ENCODE assay signal across 15 cellular contexts in genomic region chr18:49514577-49514976, GRCh38. TPM values are rescaled to one million over a fixed set of nuclear protein-coding genes. Genes with fewer than 3 reads are reported as not detected.
DNase-seq lines count a peak whose midpoint lies in the region; ATAC-seq, FAIRE-seq and TF ChIP-seq lines count a peak whose summit lies in the region.
"Had no signal": no experiment of that assay in that cellular context is flagged by ENCODE, and none has a peak within 500 bp of the region (broad histone marks: within the 10 kb centered on the region; RNA-seq: fewer than 3 reads in every experiment).

No MANE protein-coding gene starts in this region.

- H3K27ac ChIP-seq in HepG2 (ENCODE audit: extremely low read length, insufficient read depth, low read length), result no peak overlapping the region
- H3K27ac ChIP-seq in testis, result no peak overlapping the region
- no peak overlapping the region for H3K27ac ChIP-seq in SJCRH30
- H3K27ac ChIP-seq: C4-2B, KMS-11 had no signal

- H3K79me2 ChIP-seq in HepG2 (ENCODE audit: insufficient read depth, low read length), result no peaks in the 10 kb centered on the region

- WGBS in HepG2 (ENCODE audit: low lambda C conversion rate), result 0% methylated on average over 9 of the region's 9 CpGs
- WGBS in testis, 2 donors, result 39 to 50% methylated on average over 7 to 9 of the region's 9 CpGs

- H3K27ac Mint-ChIP-seq in endothelial cell (ENCODE audit: unreplicated experiment), result peak overlapping the region; percentile 9

- POLR2A ChIA-PET in HepG2 (lab: Yijun Ruan, JAX), result no interaction called here

- H3K27me3 Mint-ChIP-seq in endothelial cell (ENCODE audit: unreplicated experiment), result peaks cover 6% of the 10 kb centered on the region

- H4K20me1 ChIP-seq in HepG2 (ENCODE audit: insufficient read depth, low read length), result no peaks in the 10 kb centered on the region

- peaks cover 13% of the 10 kb centered on the region for H3K4me1 ChIP-seq in HepG2 (ENCODE audit: insufficient read depth, low read length)
- H3K4me1 ChIP-seq in testis, result no peaks in the 10 kb centered on the region
- peaks cover 6% of the 10 kb centered on the region for H3K4me1 ChIP-seq in SJCRH30

- TF ChIP-seq CTCF in endothelial cell (IDR thresholded peaks at IDR 0.05; ENCODE audit: unreplicated experiment) (no peak), HepG2 (CRISPR knock-in tag; IDR thresholded peaks at IDR 0.05) (no peak), testis (IDR thresholded peaks at IDR 0.05) (no peak)

- H3K9me3 Mint-ChIP-seq in endothelial cell (ENCODE audit: unreplicated experiment), result no peaks in the 10 kb centered on the region

- TF ChIP-seq POLR2A in HepG2 (IDR thresholded peaks at IDR 0.05; ENCODE audit: insufficient read depth in 1 of 2, low read depth in 2 of 2, low read length in 2 of 2) (no peak), testis (IDR thresholded peaks at IDR 0.05) (no peak)

- no TSS peak for BruUV-seq in HepG2 (replicated peaks; lab: Mats Ljungman, UMichigan)

- in situ Hi-C loops in HepG2 (cut with HindIII; ENCODE audit: extremely low pct_ligation_motif_present, low pct_unique_long_range_greater_than_20kb), result loop anchor here (5.0 kb wide), 1 partner anchor 343 kb away; no protein-coding TSS in a partner anchor

- peak overlapping the region in 2 of 3 experiments; percentile 23 to 48; a peak in 3 of 6 replicates for H3K4me3 ChIP-seq in HepG2 (replicated peaks in 1 of 3; ENCODE audit: insufficient read depth in 1 of 3, low read depth in 2 of 3, low read length in 3 of 3)
- H3K4me3 ChIP-seq in testis, result no peak overlapping the region
- H3K4me3 ChIP-seq in SJCRH30, result no peak overlapping the region

- CTCF ChIA-PET in HepG2 (lab: Yijun Ruan, JAX; ENCODE audit: low intra/inter-chr PET ratio, low total read pairs), result no interaction called here

- H3K27me3 ChIP-seq in HepG2 (ENCODE audit: control insufficient read depth in 1 of 2, insufficient read depth in 2 of 2, low read length in 2 of 2) (peaks cover 2 to 7% of the 10 kb centered on the region in 2 experiments; a peak in 2 of 5 replicates), testis (no peaks in the 10 kb centered on the region), SJCRH30 (no peaks in the 10 kb centered on the region)

- H3K9ac ChIP-seq in HepG2 (ENCODE audit: insufficient read depth, low read depth, low read length), result no peak overlapping the region
- H3K9ac ChIP-seq: KMS-11 had no signal

- H3K9me3 ChIP-seq in HepG2 (ENCODE audit: low read length) (no peaks in the 10 kb centered on the region), testis (no peaks in the 10 kb centered on the region), SJCRH30 (replicated peaks) (no peaks in the 10 kb centered on the region)

- peaks cover 24% of the 10 kb centered on the region for H3K4me1 Mint-ChIP-seq in endothelial cell (ENCODE audit: unreplicated experiment)

- no peak for TF ChIP-seq RAD21 in HepG2 (CRISPR knock-in tag; IDR thresholded peaks at IDR 0.05)

- no peaks in the 10 kb centered on the region for H3K36me3 Mint-ChIP-seq in endothelial cell (ENCODE audit: low read depth, unreplicated experiment)

- intact Hi-C loops in Right ventricle myocardium superior (cut with DNase I), result loop anchor here (5.0 to 10.0 kb wide), 2 partner anchors 343 to 690 kb away; no protein-coding TSS in a partner anchor
- intact Hi-C loops in cardiac septum (cut with DNase I), result loop anchor here (10.0 kb wide), 1 partner anchor 250 kb away; no protein-coding TSS in a partner anchor
- intact Hi-C loops in HepG2 (cut with micrococcal nuclease; ENCODE audit: unreplicated experiment), result loop anchor here (10.0 kb wide), 1 partner anchor 220 kb away; no protein-coding TSS in a partner anchor
- intact Hi-C loops in testis (cut with DNase I; ENCODE audit: low total_unique reads), result no loop called here

- no peak overlapping the region for H3K4me3 Mint-ChIP-seq in endothelial cell (ENCODE audit: unreplicated experiment)

- peak overlapping the region; percentile 51 for H2AFZ ChIP-seq in HepG2 (ENCODE audit: low read length)

- peak; percentile 90 for ATAC-seq in Right ventricle myocardium superior (ENCODE audit: poor library complexity)
- peak; percentile 75 for ATAC-seq in HepG2
- no peak for ATAC-seq in GM21367 (IDR thresholded peaks at IDR 0.05; ENCODE audit: unreplicated experiment)

- H3K36me3 ChIP-seq in HepG2 (replicated peaks in 1 of 2; ENCODE audit: control insufficient read depth in 1 of 2, insufficient read depth in 2 of 2, low read length in 2 of 2), result no peaks in the 10 kb centered on the region
- H3K36me3 ChIP-seq in testis (ENCODE audit: low read depth, missing control alignments), result no peaks in the 10 kb centered on the region
- H3K36me3 ChIP-seq in SJCRH30, result no peaks in the 10 kb centered on the region

- peak overlapping the region; percentile 70 for H3K4me2 ChIP-seq in HepG2 (ENCODE audit: low read depth, low read length)
- H3K4me2 ChIP-seq: KMS-11 had no signal

- no peak for DNase-seq in Right ventricle myocardium superior
- no peak for DNase-seq in cardiac septum (ENCODE audit: low spot score)
- no peak for DNase-seq in endothelial cell (ENCODE audit: low spot score)
- peak; percentile 45 for DNase-seq in HepG2 (ENCODE audit: low spot score)
- peak; percentile 60 for DNase-seq in testis
- DNase-seq in SW 1271 (lab: John Stamatoyannopoulos, UW), result no peak
- DNase-seq in SJCRH30, result no peak
- DNase-seq: GF-D8, GOT3, NCI-H1092, NCI-H510A treated with DMSO at 0.1 percent for 48 hours had no signal

- FAIRE-seq in HepG2 (lab: Jason Lieb, UNC), result no peak
- FAIRE-seq: GM12891 had no signal

- no peak for TF ChIP-seq EP300 in HepG2 (IDR thresholded peaks at IDR 0.05; ENCODE audit: low read depth in 2 of 2, low read length in 2 of 2)
- TF ChIP-seq EP300 in HepG2 (CRISPR knock-in tag; IDR thresholded peaks at IDR 0.05; ENCODE audit: borderline replicate concordance), result no peak

RNA-seq across cellular contexts. Expression of gene RPL17, which starts 22.3 kb away (rescaled TPM):
- total RNA-seq in Right ventricle myocardium superior, result 716 TPM
- total RNA-seq in cardiac septum, result 615 TPM
- 2,115 TPM for total RNA-seq in endothelial cell (ENCODE audit: unreplicated experiment)
- total RNA-seq in HepG2 (2016; rRNA removed; fragmentation: Illumina TruSeq; extraction: Trizol), result 2,087 and 2,639 TPM in 2 replicates
- 3,110 and 3,287 TPM in 2 replicates for total RNA-seq in HepG2 (2016; cell fraction: cytosol; rRNA removed; fragmentation: Illumina TruSeq; extraction: Trizol; ENCODE audit: low read depth)
- 2,077 and 2,707 TPM in 2 replicates for total RNA-seq in HepG2 (2016; cell fraction: insoluble cytoplasmic fraction; rRNA removed; fragmentation: Illumina TruSeq; extraction: Trizol)
- 4,915 and 4,916 TPM in 2 replicates for total RNA-seq in HepG2 (2016; cell fraction: membrane; rRNA removed; fragmentation: Illumina TruSeq; extraction: Trizol)
- 764 and 826 TPM in 2 replicates for total RNA-seq in HepG2 (2016; cell fraction: nucleus; rRNA removed; fragmentation: Illumina TruSeq; extraction: Trizol)
- 3,818 and 4,133 TPM in 2 replicates for polyA plus RNA-seq in HepG2 (2011; rRNA removed)
- 4,012 and 4,835 TPM in 2 replicates for polyA plus RNA-seq in HepG2 (2011; cell fraction: cytosol; rRNA removed)
- polyA plus RNA-seq in HepG2 (2011; cell fraction: nucleus; rRNA removed), result 824 and 1,042 TPM in 2 replicates
- polyA plus RNA-seq in HepG2 (2012), result 3,914 and 4,724 TPM in 2 replicates
- polyA plus RNA-seq in HepG2 (2016; cell fraction: cytosol; fragmentation: Illumina TruSeq; extraction: Trizol; ENCODE audit: low read depth), result 4,104 and 4,147 TPM in 2 replicates
- 2,894 and 3,118 TPM in 2 replicates for polyA plus RNA-seq in HepG2 (2016; cell fraction: insoluble cytoplasmic fraction; fragmentation: Illumina TruSeq; extraction: Trizol; ENCODE audit: low read depth)
- 5,165 and 5,252 TPM in 2 replicates for polyA plus RNA-seq in HepG2 (2016; cell fraction: membrane; fragmentation: Illumina TruSeq; extraction: Trizol; ENCODE audit: low read depth)
- polyA plus RNA-seq in HepG2 (2016; cell fraction: nucleus; fragmentation: Illumina TruSeq; extraction: Trizol; ENCODE audit: insufficient read depth, low read depth), result 1,528 and 1,530 TPM in 2 replicates
- polyA minus RNA-seq in HepG2 (2011; rRNA and poly(A)+ RNA removed; ENCODE audit: low replicate concordance), result 381 and 692 TPM in 2 replicates
- polyA minus RNA-seq in HepG2 (2011; cell fraction: cytosol; rRNA and poly(A)+ RNA removed), result 546 and 648 TPM in 2 replicates
- 521 and 627 TPM in 2 replicates for polyA minus RNA-seq in HepG2 (2011; cell fraction: nucleus; rRNA and poly(A)+ RNA removed)
- total RNA-seq in testis, result 100 to 1,000 TPM; 613 to 895 TPM
- 1,060 TPM for polyA plus RNA-seq in testis (ENCODE audit: insufficient read depth, low read depth, low replicate concordance)
- 3,403 and 3,465 TPM in 2 replicates for total RNA-seq in SJCRH30 (2014; rRNA removed; shearing (Covaris generic))

RNA-seq across cellular contexts. Expression of gene C18orf32, which starts 27.5 kb away (rescaled TPM):
- total RNA-seq in Right ventricle myocardium superior (40.2 TPM), cardiac septum (65.2 TPM), endothelial cell (ENCODE audit: unreplicated experiment) (33.2 TPM), HepG2 (2016; rRNA removed; fragmentation: Illumina TruSeq; extraction: Trizol) (14.5 and 20.6 TPM in 2 replicates), testis (10 to 100 TPM; 51.0 to 60.6 TPM)
- 21.3 and 22.8 TPM in 2 replicates for total RNA-seq in HepG2 (2016; cell fraction: cytosol; rRNA removed; fragmentation: Illumina TruSeq; extraction: Trizol; ENCODE audit: low read depth)
- total RNA-seq in HepG2 (2016; cell fraction: insoluble cytoplasmic fraction; rRNA removed; fragmentation: Illumina TruSeq; extraction: Trizol), result 14.0 and 23.8 TPM in 2 replicates
- total RNA-seq in HepG2 (2016; cell fraction: membrane; rRNA removed; fragmentation: Illumina TruSeq; extraction: Trizol), result 32.7 and 32.8 TPM in 2 replicates
- 15.0 and 16.4 TPM in 2 replicates for total RNA-seq in HepG2 (2016; cell fraction: nucleus; rRNA removed; fragmentation: Illumina TruSeq; extraction: Trizol)
- polyA plus RNA-seq in HepG2 (2011; rRNA removed) (15.9 and 17.6 TPM in 2 replicates), testis (ENCODE audit: insufficient read depth, low read depth, low replicate concordance) (80.9 TPM)
- 13.2 and 14.2 TPM in 2 replicates for polyA plus RNA-seq in HepG2 (2011; cell fraction: cytosol; rRNA removed)
- polyA plus RNA-seq in HepG2 (2011; cell fraction: nucleus; rRNA removed), result 6.4 and 8.7 TPM in 2 replicates
- polyA plus RNA-seq in HepG2 (2012), result 18.8 and 20.4 TPM in 2 replicates
- polyA plus RNA-seq in HepG2 (2016; cell fraction: cytosol; fragmentation: Illumina TruSeq; extraction: Trizol; ENCODE audit: low read depth), result 55.4 and 58.2 TPM in 2 replicates
- polyA plus RNA-seq in HepG2 (2016; cell fraction: insoluble cytoplasmic fraction; fragmentation: Illumina TruSeq; extraction: Trizol; ENCODE audit: low read depth), result 18.5 and 25.1 TPM in 2 replicates
- polyA plus RNA-seq in HepG2 (2016; cell fraction: membrane; fragmentation: Illumina TruSeq; extraction: Trizol; ENCODE audit: low read depth), result 45.4 and 46.0 TPM in 2 replicates
- 26.2 and 28.8 TPM in 2 replicates for polyA plus RNA-seq in HepG2 (2016; cell fraction: nucleus; fragmentation: Illumina TruSeq; extraction: Trizol; ENCODE audit: insufficient read depth, low read depth)
- polyA minus RNA-seq in HepG2 (2011; rRNA and poly(A)+ RNA removed; ENCODE audit: low replicate concordance), result 1.9 and 3.2 TPM in 2 replicates
- polyA minus RNA-seq in HepG2 (2011; cell fraction: cytosol; rRNA and poly(A)+ RNA removed), result 4.7 and 6.5 TPM in 2 replicates
- polyA minus RNA-seq in HepG2 (2011; cell fraction: nucleus; rRNA and poly(A)+ RNA removed), result 4.4 and 6.7 TPM in 2 replicates
- 14.6 and 21.5 TPM in 2 replicates for total RNA-seq in SJCRH30 (2014; rRNA removed; shearing (Covaris generic))

RNA-seq across cellular contexts. Expression of gene LIPG, which starts 47.3 kb away (rescaled TPM):
- total RNA-seq in Right ventricle myocardium superior (0.19 TPM), cardiac septum (1.7 TPM), endothelial cell (ENCODE audit: unreplicated experiment) (19.6 TPM), HepG2 (2016; rRNA removed; fragmentation: Illumina TruSeq; extraction: Trizol) (4.9 and 10.8 TPM in 2 replicates), testis (10 to 100 TPM; 25.4 to 48.0 TPM)
- 0.40 and 0.97 TPM in 2 replicates for total RNA-seq in HepG2 (2016; cell fraction: cytosol; rRNA removed; fragmentation: Illumina TruSeq; extraction: Trizol; ENCODE audit: low read depth)
- total RNA-seq in HepG2 (2016; cell fraction: insoluble cytoplasmic fraction; rRNA removed; fragmentation: Illumina TruSeq; extraction: Trizol), result 5.5 and 12.1 TPM in 2 replicates
- total RNA-seq in HepG2 (2016; cell fraction: membrane; rRNA removed; fragmentation: Illumina TruSeq; extraction: Trizol), result 2.7 and 2.9 TPM in 2 replicates
- 12.8 and 17.5 TPM in 2 replicates for total RNA-seq in HepG2 (2016; cell fraction: nucleus; rRNA removed; fragmentation: Illumina TruSeq; extraction: Trizol)
- polyA plus RNA-seq in HepG2 (2011; rRNA removed) (0.96 and 4.6 TPM in 2 replicates), testis (ENCODE audit: insufficient read depth, low read depth, low replicate concordance) (35.2 TPM)
- 1.0 and 4.5 TPM in 2 replicates for polyA plus RNA-seq in HepG2 (2011; cell fraction: cytosol; rRNA removed)
- polyA plus RNA-seq in HepG2 (2011; cell fraction: nucleus; rRNA removed), result 1.4 and 5.0 TPM in 2 replicates
- 3.4 and 3.7 TPM in 2 replicates for polyA plus RNA-seq in HepG2 (2012)
- polyA plus RNA-seq in HepG2 (2016; cell fraction: cytosol; fragmentation: Illumina TruSeq; extraction: Trizol; ENCODE audit: low read depth), result 0.68 and 0.74 TPM in 2 replicates
- 3.4 and 3.6 TPM in 2 replicates for polyA plus RNA-seq in HepG2 (2016; cell fraction: insoluble cytoplasmic fraction; fragmentation: Illumina TruSeq; extraction: Trizol; ENCODE audit: low read depth)
- polyA plus RNA-seq in HepG2 (2016; cell fraction: membrane; fragmentation: Illumina TruSeq; extraction: Trizol; ENCODE audit: low read depth), result 0.89 and 1.1 TPM in 2 replicates
- 14.7 and 16.1 TPM in 2 replicates for polyA plus RNA-seq in HepG2 (2016; cell fraction: nucleus; fragmentation: Illumina TruSeq; extraction: Trizol; ENCODE audit: insufficient read depth, low read depth)
- polyA minus RNA-seq in HepG2 (2011; rRNA and poly(A)+ RNA removed; ENCODE audit: low replicate concordance), result 0.16 and 1.9 TPM in 2 replicates
- polyA minus RNA-seq in HepG2 (2011; cell fraction: cytosol; rRNA and poly(A)+ RNA removed), result 2.0 and 4.5 TPM in 2 replicates
- polyA minus RNA-seq in HepG2 (2011; cell fraction: nucleus; rRNA and poly(A)+ RNA removed), result 0.77 and 4.4 TPM in 2 replicates
- total RNA-seq in SJCRH30 (2014; rRNA removed; shearing (Covaris generic)), result 37.0 and 37.3 TPM in 2 replicates

RNA-seq across cellular contexts. Expression of gene DYM, which starts 54.1 kb away (rescaled TPM):
- total RNA-seq in Right ventricle myocardium superior, result 45.0 TPM
- 47.1 TPM for total RNA-seq in cardiac septum
- 73.6 TPM for total RNA-seq in endothelial cell (ENCODE audit: unreplicated experiment)
- 47.6 and 74.3 TPM in 2 replicates for total RNA-seq in HepG2 (2016; rRNA removed; fragmentation: Illumina TruSeq; extraction: Trizol)
- total RNA-seq in HepG2 (2016; cell fraction: cytosol; rRNA removed; fragmentation: Illumina TruSeq; extraction: Trizol; ENCODE audit: low read depth), result 44.2 and 58.4 TPM in 2 replicates
- total RNA-seq in HepG2 (2016; cell fraction: insoluble cytoplasmic fraction; rRNA removed; fragmentation: Illumina TruSeq; extraction: Trizol), result 48.0 and 72.9 TPM in 2 replicates
- total RNA-seq in HepG2 (2016; cell fraction: membrane; rRNA removed; fragmentation: Illumina TruSeq; extraction: Trizol), result 80.3 and 82.6 TPM in 2 replicates
- total RNA-seq in HepG2 (2016; cell fraction: nucleus; rRNA removed; fragmentation: Illumina TruSeq; extraction: Trizol), result 54.5 and 60.6 TPM in 2 replicates
- polyA plus RNA-seq in HepG2 (2011; rRNA removed), result 51.6 and 72.0 TPM in 2 replicates
- 32.3 and 39.0 TPM in 2 replicates for polyA plus RNA-seq in HepG2 (2011; cell fraction: cytosol; rRNA removed)
- 13.1 and 15.9 TPM in 2 replicates for polyA plus RNA-seq in HepG2 (2011; cell fraction: nucleus; rRNA removed)
- 42.0 and 55.8 TPM in 2 replicates for polyA plus RNA-seq in HepG2 (2012)
- 28.7 and 32.8 TPM in 2 replicates for polyA plus RNA-seq in HepG2 (2016; cell fraction: cytosol; fragmentation: Illumina TruSeq; extraction: Trizol; ENCODE audit: low read depth)
- 70.0 and 71.9 TPM in 2 replicates for polyA plus RNA-seq in HepG2 (2016; cell fraction: insoluble cytoplasmic fraction; fragmentation: Illumina TruSeq; extraction: Trizol; ENCODE audit: low read depth)
- polyA plus RNA-seq in HepG2 (2016; cell fraction: membrane; fragmentation: Illumina TruSeq; extraction: Trizol; ENCODE audit: low read depth), result 59.3 and 65.7 TPM in 2 replicates
- 23.8 and 26.1 TPM in 2 replicates for polyA plus RNA-seq in HepG2 (2016; cell fraction: nucleus; fragmentation: Illumina TruSeq; extraction: Trizol; ENCODE audit: insufficient read depth, low read depth)
- 107 and 109 TPM in 2 replicates for polyA minus RNA-seq in HepG2 (2011; rRNA and poly(A)+ RNA removed; ENCODE audit: low replicate concordance)
- 50.0 and 63.9 TPM in 2 replicates for polyA minus RNA-seq in HepG2 (2011; cell fraction: cytosol; rRNA and poly(A)+ RNA removed)
- 116 and 119 TPM in 2 replicates for polyA minus RNA-seq in HepG2 (2011; cell fraction: nucleus; rRNA and poly(A)+ RNA removed)
- total RNA-seq in testis, result 100 to 1,000 TPM in 1 of 2 donors, 10 to 100 TPM in 1; 61.3 to 104 TPM
- 110 TPM for polyA plus RNA-seq in testis (ENCODE audit: insufficient read depth, low read depth, low replicate concordance)
- total RNA-seq in SJCRH30 (2014; rRNA removed; shearing (Covaris generic)), result 52.1 and 57.2 TPM in 2 replicates

Comparison
In these comparisons a context has a peak if more than half of its experiments do, and no peak if none do; other contexts are left out.
1. DNase-seq: peak in HepG2 (single experiment) and testis (single experiment); none in Right ventricle myocardium superior (single experiment), cardiac septum (single experiment), endothelial cell (single experiment), SW 1271 (0 of 2) and SJCRH30 (0 of 2).
2. H3K4me3 ChIP-seq: peak in HepG2 (2 of 3); none in testis (0 of 2) and SJCRH30 (single experiment).